Comparison of ENCODE assay signal across 9 cellular contexts in the genomic region with DNA sequence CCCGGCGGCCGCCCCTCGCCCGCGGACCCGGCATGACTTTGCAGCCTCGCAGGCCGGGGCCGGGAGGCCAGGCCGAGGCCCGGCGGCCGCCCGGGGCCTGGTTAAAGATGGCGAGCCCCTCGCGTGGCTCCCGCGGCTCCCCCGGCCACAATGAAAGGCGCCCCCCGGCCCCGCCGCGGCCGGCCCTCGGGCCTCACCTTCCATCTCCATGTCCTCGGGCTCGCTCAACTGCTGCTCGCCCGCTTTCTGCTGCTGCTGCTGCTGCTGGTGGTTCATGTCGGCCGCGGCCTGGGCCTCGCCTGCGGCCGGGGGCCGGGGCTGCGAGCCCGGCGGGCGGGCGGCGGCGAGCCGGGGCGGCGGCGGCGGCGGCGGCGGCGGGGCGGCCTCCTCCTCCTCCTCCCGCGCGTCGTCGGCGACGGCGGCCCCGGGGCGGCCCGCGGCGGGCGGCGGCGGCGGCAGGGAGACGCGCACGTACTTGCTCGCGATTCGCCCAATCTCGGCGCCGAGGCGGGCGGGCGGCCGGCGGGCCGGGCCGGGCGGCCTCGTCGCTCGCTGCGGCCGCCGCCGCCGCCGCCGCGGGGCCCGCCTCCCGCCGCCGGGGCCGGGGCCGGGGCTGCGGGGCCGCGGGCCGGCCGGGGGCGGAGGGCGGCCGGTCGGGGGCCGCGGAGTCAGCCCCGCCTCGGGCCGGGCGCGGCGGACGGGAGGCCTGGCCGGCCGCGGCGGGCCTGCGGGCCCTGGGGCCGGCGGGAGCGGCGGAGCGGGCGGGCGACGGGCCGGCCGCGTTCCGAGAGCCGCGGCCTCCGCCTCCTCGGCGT. TPM values are rescaled to one million over a fixed set of nuclear protein-coding genes. Genes with fewer than 3 reads are reported as not detected.
A peak's percentile ranks its signal among the peaks of the same experiment; 100 is the strongest.
DNase-seq lines count a peak whose midpoint lies in the region; ATAC-seq and TF ChIP-seq lines count a peak whose summit lies in the region.
"Had no signal": no experiment of that assay in that cellular context is flagged by ENCODE, and none has a peak within 500 bp of the region (broad histone marks: within the 10 kb centered on the region; RNA-seq: fewer than 3 reads in every experiment).

No MANE protein-coding gene starts in this region.

- H2AFZ ChIP-seq in OCI-LY7 (ENCODE audit: low read length) = no peak overlapping the region

- H3K27ac Mint-ChIP-seq in nephron progenitor cell = no peak overlapping the region

- no peaks in the 10 kb centered on the region for H3K9me3 Mint-ChIP-seq in nephron progenitor cell
- H3K9me3 Mint-ChIP-seq: neural crest cell had no signal

- H3K27ac ChIP-seq in OCI-LY7 (ENCODE audit: low read depth, low read length, poor library complexity, severe bottlenecking) = peak overlapping the region; percentile 67
- H3K27ac ChIP-seq in effector memory CD4-positive, alpha-beta T cell (ENCODE audit: insufficient read depth, low read length, poor library complexity, severe bottlenecking) = peak overlapping the region; percentile 89

- peaks cover 65% of the 10 kb centered on the region for H3K4me1 Mint-ChIP-seq in nephron progenitor cell

- ATAC-seq in GM19452 (IDR thresholded peaks at IDR 0.05; ENCODE audit: unreplicated experiment) = peak; percentile 1
- ATAC-seq in GM18517 (IDR thresholded peaks at IDR 0.05; ENCODE audit: unreplicated experiment) = no peak

- H3K9me3 ChIP-seq in OCI-LY7 (ENCODE audit: low read length) = no peaks in the 10 kb centered on the region
- H3K9me3 ChIP-seq in effector memory CD4-positive, alpha-beta T cell (ENCODE audit: control insufficient read depth, low read length) = no peaks in the 10 kb centered on the region

- peak overlapping the region; percentile 84 for H3K4me3 ChIP-seq in OCI-LY7 (ENCODE audit: low read depth, low read length, poor library complexity, severe bottlenecking)
- peak overlapping the region; percentile 69 for H3K4me3 ChIP-seq in effector memory CD4-positive, alpha-beta T cell (ENCODE audit: insufficient read depth, low read depth, low read length, poor library complexity, severe bottlenecking)

- peaks cover 41% of the 10 kb centered on the region for H4K20me1 ChIP-seq in OCI-LY7 (ENCODE audit: insufficient read depth, low read length)

- intact Hi-C loops in OCI-LY7 (cut with micrococcal nuclease; ENCODE audit: unreplicated experiment) = loop anchor here (2.0 kb wide), 3 partner anchors 26 to 172 kb away; a partner anchor contains a TSS

- H3K36me3 ChIP-seq in OCI-LY7 (ENCODE audit: insufficient read depth, low read length) = no peaks in the 10 kb centered on the region; the same call in 1 of the 2 replicates
- no peaks in the 10 kb centered on the region for H3K36me3 ChIP-seq in effector memory CD4-positive, alpha-beta T cell (ENCODE audit: control insufficient read depth, insufficient read depth, low read length)

- TF ChIP-seq CTCF in OCI-LY7 (conservative IDR thresholded peaks at IDR 0.05; ENCODE audit: low read length) (no peak), nephron progenitor cell (IDR thresholded peaks at IDR 0.05) (no peak)

- no peaks in the 10 kb centered on the region for H3K27me3 ChIP-seq in effector memory CD4-positive, alpha-beta T cell (replicated peaks; ENCODE audit: control insufficient read depth, insufficient read depth, low read length, poor library complexity, severe bottlenecking)

- peaks cover 40% of the 10 kb centered on the region for H3K79me2 ChIP-seq in OCI-LY7 (ENCODE audit: insufficient read depth, low read depth, low read length)

- POLR2A ChIA-PET in OCI-LY7 (lab: Charles Lee) = interaction anchor here (0.5 kb wide), 1 partner anchor 128 kb away, joined by 6 read pairs; a partner anchor contains a TSS

- peaks cover 17% of the 10 kb centered on the region for H3K27me3 Mint-ChIP-seq in nephron progenitor cell (ENCODE audit: low read depth, poor library complexity)

- peak overlapping the region; percentile 97 for H3K4me3 Mint-ChIP-seq in nephron progenitor cell

- no TSS peak for BruUV-seq in OCI-LY7 (replicated peaks; lab: Mats Ljungman, UMichigan)

- no peaks in the 10 kb centered on the region for H3K9me2 ChIP-seq in OCI-LY7 (ENCODE audit: insufficient read depth, low read length)

- CTCF ChIA-PET in OCI-LY7 (lab: Charles Lee; ENCODE audit: unreplicated experiment) = no interaction called here

- peak overlapping the region; percentile 97 for H3K4me2 ChIP-seq in OCI-LY7 (ENCODE audit: low read length)

- H3K36me3 Mint-ChIP-seq in nephron progenitor cell (ENCODE audit: low read depth) = no peaks in the 10 kb centered on the region

- H3K4me1 ChIP-seq in OCI-LY7 (ENCODE audit: insufficient read depth, low read length, poor library complexity, severe bottlenecking) = peaks cover 45% of the 10 kb centered on the region
- peaks cover 43% of the 10 kb centered on the region for H3K4me1 ChIP-seq in effector memory CD4-positive, alpha-beta T cell (ENCODE audit: control insufficient read depth, insufficient read depth, low read length, poor library complexity, severe bottlenecking)

- DNase-seq in AG08396 (ENCODE audit: low spot score) (peak; percentile 46), OCI-LY7 (ENCODE audit: low spot score) (peak; percentile 48), nephron progenitor cell (peak; percentile 41), DMS79 treated with DMSO at 0.1 percent for 48 hours (lab: John Stamatoyannopoulos, UW) (no peak), NCI-H187 treated with DMSO at 0.1 percent for 48 hours (lab: John Stamatoyannopoulos, UW) (no peak)
- peak in 1 of 3 donors; percentile 9 for DNase-seq in effector memory CD4-positive, alpha-beta T cell

RNA-seq across cellular contexts. Expression of a gene that starts 0.5 kb away (rescaled TPM):
- 46.4 and 61.5 TPM in 2 replicates for total RNA-seq in OCI-LY7 (2014; rRNA removed; shearing (Covaris generic))
- 127 and 132 TPM in 2 replicates for total RNA-seq in OCI-LY7 (2022)

Comparison
In these comparisons a context has a peak if more than half of its experiments do, and no peak if none do; other contexts are left out.
1. DNase-seq: peak in AG08396 (single experiment), OCI-LY7 (single experiment) and nephron progenitor cell (single experiment); none in DMS79 treated with DMSO at 0.1 percent for 48 hours (single experiment) and NCI-H187 treated with DMSO at 0.1 percent for 48 hours (single experiment).